8 cellular contexts compared by ENCODE assay signal in genomic region chr13:30408319-30409101, GRCh38.
DNase-seq lines count a peak whose midpoint lies in the region; ATAC-seq lines count a peak whose summit lies in the region.

No MANE protein-coding gene starts in this region.

- no peaks in the 10 kb centered on the region for H3K9me3 ChIP-seq in HUES6 (ENCODE audit: control insufficient read depth, insufficient read depth, low read depth, low read length)

- H3K4me1 ChIP-seq in HUES6 (ENCODE audit: control insufficient read depth, insufficient read depth, low read length), result peaks cover 13% of the 10 kb centered on the region

- ATAC-seq in GM21360 (IDR thresholded peaks at IDR 0.05; ENCODE audit: unreplicated experiment), result peak; percentile 77

- DNase-seq in CMK (ENCODE audit: low read depth) (peak; percentile 54), T-helper 22 cell (ENCODE audit: low read depth) (peak; percentile 80), astrocyte of the hippocampus (ENCODE audit: low read depth, low spot score) (peak; percentile 95), hippocampal formation (lab: John Stamatoyannopoulos, UW) (peak; percentile 76 to 88), retina (peak; percentile 90), RKO (ENCODE audit: low spot score) (no peak)

- peak overlapping the region; percentile 43 for H3K4me3 ChIP-seq in HUES6 (ENCODE audit: low read depth, low read length)

- H3K9ac ChIP-seq in HUES6 (ENCODE audit: low read length), result peak overlapping the region; percentile 31

- H3K27ac ChIP-seq in HUES6 (ENCODE audit: low read depth, low read length), result no peak overlapping the region

- H3K36me3 ChIP-seq in HUES6 (ENCODE audit: control insufficient read depth, insufficient read depth, low read length), result no peaks in the 10 kb centered on the region

- peaks cover 12% of the 10 kb centered on the region for H3K27me3 ChIP-seq in HUES6 (ENCODE audit: control insufficient read depth, insufficient read depth, low read length)
